15 cellular contexts compared by ENCODE assay signal in the genomic region with DNA sequence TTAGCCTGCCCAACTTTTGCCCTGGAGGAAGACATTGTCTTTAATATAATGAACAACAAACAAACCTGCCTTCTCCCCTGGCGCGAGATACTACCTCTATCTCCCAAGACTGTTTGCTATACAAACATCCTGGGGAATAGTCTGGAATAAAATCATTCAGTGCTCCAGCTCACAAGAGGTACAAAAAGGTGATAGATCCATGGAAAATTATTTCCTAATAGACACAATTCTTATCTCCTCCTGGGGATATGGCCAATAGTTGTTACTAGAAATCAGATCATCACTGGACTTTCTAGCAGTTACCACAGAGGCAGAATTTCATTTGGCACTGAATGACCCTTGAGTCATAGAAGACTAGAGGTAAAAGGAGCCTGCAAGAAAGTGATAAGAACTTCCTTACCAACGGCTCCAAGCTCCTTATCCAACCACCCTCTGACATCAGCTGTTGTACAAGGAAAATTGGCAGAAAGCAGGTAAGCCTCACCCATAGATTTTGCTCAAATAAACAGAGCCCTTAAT. TPM values are rescaled to one million over a fixed set of nuclear protein-coding genes. Genes with fewer than 3 reads are reported as not detected.
DNase-seq lines count a peak whose midpoint lies in the region; ATAC-seq, FAIRE-seq and TF ChIP-seq lines count a peak whose summit lies in the region.
"Had no signal": no experiment of that assay in that cellular context is flagged by ENCODE, and none has a peak within 500 bp of the region (broad histone marks: within the 10 kb centered on the region; RNA-seq: fewer than 3 reads in every experiment).

No MANE protein-coding gene starts in this region.

- H3K36me3 ChIP-seq in ACC112 (ENCODE audit: insufficient read depth, low read length) (peaks cover 15% of the 10 kb centered on the region), K562 (ENCODE audit: control insufficient read depth, insufficient read depth, low read length) (no peaks in the 10 kb centered on the region)
- H3K36me3 ChIP-seq: thoracic aorta had no signal

- H3K27ac ChIP-seq in ACC112 (ENCODE audit: low read depth, low read length) = peak overlapping the region; percentile 75
- H3K27ac ChIP-seq in K562 (ENCODE audit: extremely low read depth, low read depth, low read length) = peak overlapping the region; percentile 75
- H3K27ac ChIP-seq: HL-60, RWPE1 had no signal

- H3K9me1 ChIP-seq in K562 (ENCODE audit: control insufficient read depth, insufficient read depth, low read length) = no peaks in the 10 kb centered on the region

- H3K27me3 ChIP-seq in ACC112 (ENCODE audit: insufficient read depth, low read length) = no peaks in the 10 kb centered on the region
- H3K27me3 ChIP-seq in K562 (ENCODE audit: control insufficient read depth in 2 of 2, insufficient read depth in 2 of 2, low read length in 2 of 2) = no peaks in the 10 kb centered on the region

- TF ChIP-seq POLR2A in K562 (conservative IDR thresholded peaks at IDR 0.05) = no peak

- peak; percentile 87 for ATAC-seq in K562
- ATAC-seq in left colon = peak; percentile 79
- ATAC-seq in HG02870 (IDR thresholded peaks at IDR 0.05; ENCODE audit: unreplicated experiment) = no peak
- ATAC-seq in HG02678 (IDR thresholded peaks at IDR 0.05; ENCODE audit: unreplicated experiment) = no peak
- no peak for ATAC-seq in GM19328 (IDR thresholded peaks at IDR 0.05; ENCODE audit: unreplicated experiment)

- H3K4me1 ChIP-seq in ACC112 (ENCODE audit: control insufficient read depth, insufficient read depth, low read length, unreplicated experiment) = peaks cover 41% of the 10 kb centered on the region
- peaks cover 3 to 15% of the 10 kb centered on the region in 2 experiments; a peak in 3 of 5 replicates for H3K4me1 ChIP-seq in K562 (replicated peaks in 1 of 2; ENCODE audit: control insufficient read depth in 2 of 2, insufficient read depth in 2 of 2, low read length in 2 of 2)

- peak; percentile 92 for TF ChIP-seq EP300 in K562 (IDR thresholded peaks at IDR 0.05; ENCODE audit: low read length)

- WGBS in K562 (ENCODE audit: insufficient coverage, low coverage, missing lambda C conversion rate) = 3% methylated on average over 3 of the region's 3 CpGs

- CTCF ChIA-PET in K562 (lab: Yijun Ruan, JAX; ENCODE audit: low intra/inter-chr PET ratio) = no interaction called here

- peak; percentile 76 for DNase-seq in M059J (ENCODE audit: low read depth)
- peak; percentile 20 to 48 (median 38) for DNase-seq in K562 (ENCODE audit: extremely low read depth in 1 of 4, low spot score in 3 of 4)
- no peak for DNase-seq in left colon
- no peak for DNase-seq in SHP77 treated with DMSO at 0.1 percent for 48 hours (lab: John Stamatoyannopoulos, UW)
- DNase-seq: activated CD4-positive, alpha-beta T cell treated with anti-CD3 and anti-CD28 coated beads, Interleukin-2, amount 10 ng/mL, durations not matched to agents 7 days and 5 days; central memory CD4-positive, alpha-beta T cell; kidney; NCI-H2081 had no signal

- H3K9me3 ChIP-seq in K562 (replicated peaks; ENCODE audit: control insufficient read depth, insufficient read depth, low read depth, low read length) = peaks cover 15% of the 10 kb centered on the region
- H3K9me3 ChIP-seq: thoracic aorta had no signal

- no peak for TF ChIP-seq CTCF in K562 (IDR thresholded peaks at IDR 0.05 in 2 of 3, conservative IDR thresholded peaks at IDR 0.05 in 1 of 3; ENCODE audit: insufficient read depth in 2 of 3, low read depth in 1 of 3, low read length in 3 of 3)

- no peaks in the 10 kb centered on the region for H4K20me1 ChIP-seq in K562 (replicated peaks; ENCODE audit: control insufficient read depth, insufficient read depth, low read length)

- POLR2A ChIA-PET in K562 (lab: Yijun Ruan, JAX) = interaction anchor here (1.1 kb wide), 1 partner anchor 19 kb away, joined by 4 read pairs; no protein-coding TSS in a partner anchor

- H3K4me3 ChIP-seq in ACC112 (ENCODE audit: low read depth, low read length) = no peak overlapping the region
- no peak overlapping the region for H3K4me3 ChIP-seq in K562
- H3K4me3 ChIP-seq: thoracic aorta had no signal

- H3K79me2 ChIP-seq in ACC112 (ENCODE audit: control insufficient read depth, insufficient read depth, low read length, unreplicated experiment) = peaks cover 28% of the 10 kb centered on the region
- H3K79me2 ChIP-seq in K562 (ENCODE audit: control insufficient read depth, insufficient read depth, low read length) = no peaks in the 10 kb centered on the region

- H2AFZ ChIP-seq in ACC112 (ENCODE audit: low read length, unreplicated experiment) = no peak overlapping the region
- H2AFZ ChIP-seq in K562 (ENCODE audit: low read depth, low read length) = peak overlapping the region; percentile 55

- BruUV-seq in K562 (replicated peaks; lab: Mats Ljungman, UMichigan) = no TSS peak

- TF ChIP-seq RAD21 in K562 (CRISPR knock-in tag; conservative IDR thresholded peaks at IDR 0.05 in 1 of 2, IDR thresholded peaks at IDR 0.05 in 1 of 2) = no peak

- H3K4me2 ChIP-seq in K562 (ENCODE audit: insufficient read depth, low read length) = peak overlapping the region; percentile 17

- FAIRE-seq in K562 (lab: Jason Lieb, UNC) = peak; percentile 82

- H3K9ac ChIP-seq in K562 (ENCODE audit: insufficient read depth in 1 of 2, low read depth in 2 of 2, low read length in 2 of 2) = no peak overlapping the region

- intact Hi-C loops in K562 (cut with micrococcal nuclease) (no loop called here), left colon (cut with DNase I, micrococcal nuclease) (no loop called here)

- in situ Hi-C loops in K562 (cut with MboI) = no loop called here

TF ChIP-seq in K562, 482 proteins besides CTCF, POLR2A, EP300 and RAD21 (continues in another document):
- no peak for TF ChIP-seq ZNF121 (CRISPR knock-in tag; conservative IDR thresholded peaks at IDR 0.05)
- peak; percentile 54 for TF ChIP-seq DACH1 (IDR thresholded peaks at IDR 0.05; ENCODE audit: partially characterized antibody)
- TF ChIP-seq ZBED1 (IDR thresholded peaks at IDR 0.05) = no peak
- peak; percentile 91 for TF ChIP-seq ARID1B (IDR thresholded peaks at IDR 0.05)
- TF ChIP-seq TAL1 (IDR thresholded peaks at IDR 0.05) = peak; percentile 74
- peak; percentile 27 for TF ChIP-seq CCNT2 (IDR thresholded peaks at IDR 0.05; ENCODE audit: borderline replicate concordance, extremely low read depth, insufficient read length, low read depth, low read length)
- TF ChIP-seq TSC22D4 (tag; IDR thresholded peaks at IDR 0.05) = no peak
- no peak for TF ChIP-seq MIER1 (IDR thresholded peaks at IDR 0.05; ENCODE audit: low read depth)
- TF ChIP-seq CTBP1 (IDR thresholded peaks at IDR 0.05; ENCODE audit: borderline replicate concordance) = peak; percentile 11; the same call in 1 of the 2 replicates
- TF ChIP-seq ZC3H4 (CRISPR knock-in tag; IDR thresholded peaks at IDR 0.05; ENCODE audit: borderline replicate concordance) = no peak
- TF ChIP-seq ZNF140 (CRISPR knock-in tag; IDR thresholded peaks at IDR 0.05) = no peak
- no peak; the same call in 1 of the 2 replicates for TF ChIP-seq MYBL2 (IDR thresholded peaks at IDR 0.05; ENCODE audit: low read depth)
- TF ChIP-seq MYBL2 (CRISPR knock-in tag; IDR thresholded peaks at IDR 0.05; ENCODE audit: borderline replicate concordance) = no peak
- TF ChIP-seq, protein P1, sequence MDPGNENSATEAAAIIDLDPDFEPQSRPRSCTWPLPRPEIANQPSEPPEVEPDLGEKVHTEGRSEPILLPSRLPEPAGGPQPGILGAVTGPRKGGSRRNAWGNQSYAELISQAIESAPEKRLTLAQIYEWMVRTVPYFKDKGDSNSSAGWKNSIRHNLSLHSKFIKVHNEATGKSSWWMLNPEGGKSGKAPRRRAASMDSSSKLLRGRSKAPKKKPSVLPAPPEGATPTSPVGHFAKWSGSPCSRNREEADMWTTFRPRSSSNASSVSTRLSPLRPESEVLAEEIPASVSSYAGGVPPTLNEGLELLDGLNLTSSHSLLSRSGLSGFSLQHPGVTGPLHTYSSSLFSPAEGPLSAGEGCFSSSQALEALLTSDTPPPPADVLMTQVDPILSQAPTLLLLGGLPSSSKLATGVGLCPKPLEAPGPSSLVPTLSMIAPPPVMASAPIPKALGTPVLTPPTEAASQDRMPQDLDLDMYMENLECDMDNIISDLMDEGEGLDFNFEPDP (CRISPR knock-in tag; IDR thresholded peaks at IDR 0.05) = no peak

RNA-seq across cellular contexts. Expression of a gene that starts 38.1 kb away (rescaled TPM):
- 30.9 and 44.1 TPM in 2 replicates for total RNA-seq in M059J (2014; rRNA removed; shearing (Covaris generic))
- 0.72 and 1.00 TPM in 2 replicates for total RNA-seq in K562 (2011; cell fraction: chromatin; rRNA removed; ENCODE audit: low replicate concordance)
- total RNA-seq in K562 (2011; cell fraction: nucleolus; rRNA removed) = 0.53 and 0.67 TPM in 2 replicates
- 0.59 and 1.1 TPM in 2 replicates for total RNA-seq in K562 (2011; cell fraction: nucleoplasm; rRNA removed)
- total RNA-seq in K562 (2014; rRNA removed) (0.09 and 0.29 TPM in 2 replicates), K562 (2014; rRNA removed; fragmentation: Illumina TruSeq; extraction: Trizol) (0.29 and 0.33 TPM in 2 replicates), K562 (2015; rRNA removed; fragmentation: Illumina TruSeq; extraction: Trizol) (0.49 and 0.54 TPM in 2 replicates), K562 (2021) (0.51 and 0.60 TPM in 2 replicates), left colon (10 to 100 TPM; 38.5 to 40.1 TPM)
- polyA plus RNA-seq in K562 (2011; rRNA removed) (0.45 and 0.54 TPM in 2 replicates), K562 (2014; fragmentation: Illumina TruSeq; extraction: Trizol) (0.54 and 0.58 TPM in 2 replicates), K562 (2014; fragmentation: Nextera tagmentation; extraction: Ambion mirVana) (under 1 TPM; 0.07 to 0.28 TPM), K562 (2014; rRNA removed) (0.13 and 0.17 TPM in 2 replicates)
- 0.46 and 0.64 TPM in 2 replicates for polyA plus RNA-seq in K562 (2011; cell fraction: cytosol; rRNA removed)
- 1.1 and 1.8 TPM in 2 replicates for polyA plus RNA-seq in K562 (2011; cell fraction: nucleus; rRNA removed)
- 0.38 and 0.48 TPM in 2 replicates for polyA plus RNA-seq in K562 (2012)
- polyA minus RNA-seq in K562 (2011; rRNA and poly(A)+ RNA removed) = 1.2 and 2.2 TPM in 2 replicates
- 0.64 and 0.67 TPM in 2 replicates for polyA minus RNA-seq in K562 (2011; cell fraction: cytosol; rRNA and poly(A)+ RNA removed)
- polyA minus RNA-seq in K562 (2011; cell fraction: nucleus; rRNA and poly(A)+ RNA removed) = 0.94 and 1.6 TPM in 2 replicates

Comparison
In these comparisons a context has a peak if more than half of its experiments do, and no peak if none do; other contexts are left out.
1. DNase-seq: peak in M059J (single experiment) and K562 (4 of 4); none in left colon (0 of 2) and SHP77 treated with DMSO at 0.1 percent for 48 hours (single experiment).
2. ATAC-seq: peak in K562 (single experiment) and left colon (single experiment); none in HG02870 (single experiment), HG02678 (single experiment) and GM19328 (single experiment).
3. RNA of a gene that starts 38.1 kb away (total RNA-seq): 30.9 to 44.1 TPM in M059J and 38.5 to 40.1 TPM in left colon; 0.09 to 1.1 TPM in K562; every median in the first group is over 10 times any median in the second.